ENCODE assay signal across 8 cellular contexts in the genomic region with DNA sequence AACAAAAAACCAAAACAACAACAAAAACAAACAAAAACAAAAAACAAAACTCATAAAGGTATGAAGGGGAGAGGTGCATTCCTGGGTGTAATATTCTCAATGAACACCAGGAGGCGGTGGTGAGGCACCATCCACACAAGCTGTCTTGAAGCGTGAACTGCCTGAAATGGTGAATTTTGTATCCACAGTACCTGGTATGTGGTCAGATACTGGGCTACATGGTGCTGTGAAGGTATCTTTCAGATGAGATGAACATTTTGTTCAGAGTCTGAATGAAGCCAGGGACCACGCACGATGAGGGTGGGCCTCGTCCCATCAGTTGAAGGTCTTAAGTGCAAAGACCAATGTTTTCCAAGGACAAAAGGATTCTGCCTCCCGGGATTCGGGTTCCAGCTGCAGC. TPM values are rescaled to one million over a fixed set of nuclear protein-coding genes. Genes with fewer than 3 reads are reported as not detected.
DNase-seq lines count a peak whose midpoint lies in the region; ATAC-seq and TF ChIP-seq lines count a peak whose summit lies in the region.

No MANE protein-coding gene starts in this region.

- H3K4me3 ChIP-seq in astrocyte of the cerebellum (ENCODE audit: low read depth, low read length): no peak overlapping the region

- in situ Hi-C loops in astrocyte of the cerebellum (cut with HindIII; ENCODE audit: low sequenced_read_pairs): loop anchor here (25.0 kb wide), 1 partner anchor 914 kb away; no protein-coding TSS in a partner anchor

- DNase-seq in activated T-cell treated with anti-CD3 and anti-CD28 coated beads for 1 hour (ENCODE audit: low read depth) (peak; percentile 24), NCI-H69 (lab: John Stamatoyannopoulos, UW) (peak; percentile 14), astrocyte of the cerebellum (ENCODE audit: low read depth) (no peak), mesenteric fat pad (ENCODE audit: low spot score) (peak; percentile 16), amygdala (lab: John Stamatoyannopoulos, UW) (no peak)
- DNase-seq in activated T-cell treated with anti-CD3 and anti-CD28 coated beads, Interleukin-2, amount 50 U/mL, for 1 hour: no peak

- ATAC-seq in HG03095 (IDR thresholded peaks at IDR 0.05; ENCODE audit: unreplicated experiment) (no peak), HG03469 (IDR thresholded peaks at IDR 0.05; ENCODE audit: unreplicated experiment) (no peak)

- TF ChIP-seq CTCF in astrocyte of the cerebellum (IDR thresholded peaks at IDR 0.05; ENCODE audit: low read depth, low read length, missing control alignments): peak; percentile 57

RNA-seq across cellular contexts. Expression of a gene that starts 58.5 kb away (rescaled TPM):
- total RNA-seq in mesenteric fat pad: not detected

Comparison
In these comparisons a context has a peak if more than half of its experiments do, and no peak if none do; other contexts are left out.
1. DNase-seq: peak in activated T-cell treated with anti-CD3 and anti-CD28 coated beads for 1 hour (single experiment), NCI-H69 (single experiment) and mesenteric fat pad (single experiment); none in activated T-cell treated with anti-CD3 and anti-CD28 coated beads, Interleukin-2, amount 50 U/mL, for 1 hour (single experiment), astrocyte of the cerebellum (single experiment) and amygdala (0 of 56).